17 cellular contexts compared by ENCODE assay signal in genomic region chr20:35116258-35116657, GRCh38. TPM values are rescaled to one million over a fixed set of nuclear protein-coding genes. Genes with fewer than 3 reads are reported as not detected.
DNase-seq lines count a peak whose midpoint lies in the region; ATAC-seq and TF ChIP-seq lines count a peak whose summit lies in the region.
"Had no signal": no experiment of that assay in that cellular context is flagged by ENCODE, and none has a peak within 500 bp of the region (broad histone marks: within the 10 kb centered on the region; RNA-seq: fewer than 3 reads in every experiment).

No MANE protein-coding gene starts in this region.

- H3K4me1 Mint-ChIP-seq in activated naive CD4-positive, alpha-beta T cell treated with anti-CD3 and anti-CD28 coated beads for 36 hours (ENCODE audit: low read depth): peaks cover 7% of the 10 kb centered on the region
- no peaks in the 10 kb centered on the region for H3K4me1 Mint-ChIP-seq in GM23338

- no peak overlapping the region for H3K4me2 ChIP-seq in GM23338

- H3K36me3 Mint-ChIP-seq in activated naive CD4-positive, alpha-beta T cell treated with anti-CD3 and anti-CD28 coated beads for 36 hours (ENCODE audit: low read depth): peaks cover 11% of the 10 kb centered on the region
- peaks cover 17% of the 10 kb centered on the region; the same call in 2 of the 3 replicates for H3K36me3 Mint-ChIP-seq in GM23338 (ENCODE audit: low read depth)
- peaks cover 0 to 8% of the 10 kb centered on the region in 2 donors for H3K36me3 Mint-ChIP-seq in activated naive CD4-positive, alpha-beta T cell treated with anti-CD3 and anti-CD28 coated beads, Interleukin-2, amount 50 U/mL, for 72 hours

- H3K4me3 ChIP-seq in GM23338 (no peak overlapping the region), neutrophil (ENCODE audit: low read depth in 1 of 2, low read length in 1 of 2) (no peak overlapping the region)
- H3K4me3 ChIP-seq: vagina had no signal

- CTCF ChIA-PET in activated naive CD4-positive, alpha-beta T cell treated with anti-CD3 and anti-CD28 coated beads for 36 hours (lab: Charles Lee): interaction anchor here (0.5 to 2.2 kb wide), 5 partner anchors 8 to 20 kb away, joined by 3 to 6 read pairs (median 4); no protein-coding TSS in a partner anchor

- DNase-seq in activated naive CD4-positive, alpha-beta T cell treated with anti-CD3 and anti-CD28 coated beads for 36 hours: no peak
- DNase-seq in activated naive CD4-positive, alpha-beta T cell treated with Interleukin-2 at 50 U/mL for 16 hours: no peak
- DNase-seq in GM23338 (ENCODE audit: low spot score) (no peak), posterior vena cava (ENCODE audit: low spot score) (no peak), NCI-H510A (lab: John Stamatoyannopoulos, UW) (no peak), NCI-H82 (lab: John Stamatoyannopoulos, UW) (no peak)
- DNase-seq in activated naive CD4-positive, alpha-beta T cell treated with anti-CD3 and anti-CD28 coated beads, Interleukin-2, amount 50 U/mL, for 72 hours (ENCODE audit: low spot score in 2 of 2): no peak
- DNase-seq: EL, foreskin melanocyte, H7, midbrain, MM.1S, NCI-H1930, substantia nigra had no signal

- no peaks in the 10 kb centered on the region for H3K9me3 Mint-ChIP-seq in activated naive CD4-positive, alpha-beta T cell treated with anti-CD3 and anti-CD28 coated beads for 36 hours
- H3K9me3 Mint-ChIP-seq in GM23338: no peaks in the 10 kb centered on the region
- no peaks in the 10 kb centered on the region for H3K9me3 Mint-ChIP-seq in activated naive CD4-positive, alpha-beta T cell treated with anti-CD3 and anti-CD28 coated beads, Interleukin-2, amount 50 U/mL, for 72 hours

- H3K9me3 ChIP-seq in neutrophil: no peaks in the 10 kb centered on the region
- H3K9me3 ChIP-seq: vagina had no signal

- H3K27me3 ChIP-seq in GM23338 (ENCODE audit: insufficient read depth): no peaks in the 10 kb centered on the region
- no peaks in the 10 kb centered on the region for H3K27me3 ChIP-seq in neutrophil
- H3K27me3 ChIP-seq: vagina had no signal

- H3K4me3 Mint-ChIP-seq in activated naive CD4-positive, alpha-beta T cell treated with anti-CD3 and anti-CD28 coated beads for 36 hours: no peak overlapping the region
- no peak overlapping the region for H3K4me3 Mint-ChIP-seq in GM23338

- no peaks in the 10 kb centered on the region for H4K20me1 ChIP-seq in GM23338 (replicated peaks; ENCODE audit: insufficient read depth)

- H3K4me1 ChIP-seq in GM23338 (ENCODE audit: insufficient read depth) (no peaks in the 10 kb centered on the region), neutrophil (ENCODE audit: control insufficient read depth in 1 of 2, insufficient read depth in 1 of 2, low read depth in 1 of 2, low read length in 1 of 2) (peaks cover 0 to 2% of the 10 kb centered on the region in 2 experiments)
- H3K4me1 ChIP-seq: vagina had no signal

- H3K36me3 ChIP-seq in GM23338 (ENCODE audit: insufficient read depth): peaks cover 4% of the 10 kb centered on the region
- H3K36me3 ChIP-seq in neutrophil: peaks cover 83% of the 10 kb centered on the region

- H3K9me2 ChIP-seq in GM23338 (ENCODE audit: insufficient read depth): no peaks in the 10 kb centered on the region

- no peak for ATAC-seq in GM23338
- ATAC-seq in activated naive CD4-positive, alpha-beta T cell treated with anti-CD3 and anti-CD28 coated beads, Interleukin-2, amount 50 U/mL, for 72 hours: no peak

- intact Hi-C loops in activated naive CD4-positive, alpha-beta T cell treated with anti-CD3 and anti-CD28 coated beads for 36 hours (cut with micrococcal nuclease): no loop called here
- intact Hi-C loops in posterior vena cava (cut with DNase I): no loop called here

- H3K27ac Mint-ChIP-seq in activated naive CD4-positive, alpha-beta T cell treated with anti-CD3 and anti-CD28 coated beads for 36 hours: peak overlapping the region; percentile 15
- H3K27ac Mint-ChIP-seq in GM23338: peak overlapping the region; percentile 56
- peak overlapping the region; percentile 23 to 73 for H3K27ac Mint-ChIP-seq in activated naive CD4-positive, alpha-beta T cell treated with anti-CD3 and anti-CD28 coated beads, Interleukin-2, amount 50 U/mL, for 72 hours

- no peaks in the 10 kb centered on the region for H3F3A ChIP-seq in GM23338 (replicated peaks; ENCODE audit: low read depth)

- peak overlapping the region; percentile 50; the same call in 1 of the 2 replicates for H3K27ac ChIP-seq in GM23338 (ENCODE audit: low read depth)
- H3K27ac ChIP-seq in neutrophil: peak overlapping the region; percentile 20
- H3K27ac ChIP-seq: epithelial cell of prostate, vagina had no signal

- H2AFZ ChIP-seq in GM23338: no peak overlapping the region

- no peak for TF ChIP-seq CTCF in GM23338 (conservative IDR thresholded peaks at IDR 0.05; ENCODE audit: low read depth in 2 of 2)
- TF ChIP-seq CTCF in neutrophil (IDR thresholded peaks at IDR 0.05): no peak

- H3K27me3 Mint-ChIP-seq in activated naive CD4-positive, alpha-beta T cell treated with anti-CD3 and anti-CD28 coated beads for 36 hours (ENCODE audit: low read depth): no peaks in the 10 kb centered on the region
- H3K27me3 Mint-ChIP-seq in GM23338 (ENCODE audit: insufficient read depth, low read depth, poor library complexity): peaks cover 2% of the 10 kb centered on the region

- no peaks in the 10 kb centered on the region for H3K79me2 ChIP-seq in GM23338 (replicated peaks; ENCODE audit: insufficient read depth)

TF ChIP-seq in GM23338, 12 proteins besides CTCF, POLR2A, EP300 and RAD21:
- TF ChIP-seq CREB1 (CRISPR knock-in tag; IDR thresholded peaks at IDR 0.05; ENCODE audit: low read depth) (no peak), ETS1 (IDR thresholded peaks at IDR 0.05) (no peak), NANOG (IDR thresholded peaks at IDR 0.05; ENCODE audit: borderline replicate concordance) (no peak), ZNF331 (CRISPR knock-in tag; IDR thresholded peaks at IDR 0.05; ENCODE audit: low read depth) (no peak), REST (IDR thresholded peaks at IDR 0.05; ENCODE audit: unreplicated experiment) (no peak), EZH2phosphoT487 (IDR thresholded peaks at IDR 0.05; ENCODE audit: unreplicated experiment) (no peak), ZNF114 (CRISPR knock-in tag; IDR thresholded peaks at IDR 0.05) (no peak), EZH2 (IDR thresholded peaks at IDR 0.05; ENCODE audit: low read depth, unreplicated experiment) (no peak), JUNB (IDR thresholded peaks at IDR 0.05; ENCODE audit: unreplicated experiment) (no peak), POLR2AphosphoS5 (IDR thresholded peaks at IDR 0.05; ENCODE audit: low read depth) (no peak)

RNA-seq across cellular contexts. Expression of gene TRPC4AP, which starts 23.7 kb away (rescaled TPM):
- 10 to 100 TPM; 49.6 to 51.7 TPM for total RNA-seq in activated naive CD4-positive, alpha-beta T cell treated with anti-CD3 and anti-CD28 coated beads for 36 hours
- 74.1 and 89.5 TPM in 2 replicates for total RNA-seq in GM23338 (2014; rRNA removed; shearing (Covaris generic))
- 47.5 and 48.8 TPM in 2 replicates for polyA plus RNA-seq in GM23338 (2016; fragmentation: Nextera tagmentation; extraction: Ambion mirVana)
- total RNA-seq in activated naive CD4-positive, alpha-beta T cell treated with anti-CD3 and anti-CD28 coated beads, Interleukin-2, amount 50 U/mL, for 72 hours: 10 to 100 TPM; 44.6 to 51.3 TPM
- total RNA-seq in posterior vena cava: 10 to 100 TPM; 42.6 to 48.9 TPM

RNA-seq across cellular contexts. Expression of gene EDEM2, which starts 30.9 kb away (rescaled TPM):
- 10 to 100 TPM; 15.5 to 15.8 TPM for total RNA-seq in activated naive CD4-positive, alpha-beta T cell treated with anti-CD3 and anti-CD28 coated beads for 36 hours
- 20.7 and 25.3 TPM in 2 replicates for total RNA-seq in GM23338 (2014; rRNA removed; shearing (Covaris generic))
- polyA plus RNA-seq in GM23338 (2016; fragmentation: Nextera tagmentation; extraction: Ambion mirVana): 13.9 and 14.2 TPM in 2 replicates
- total RNA-seq in activated naive CD4-positive, alpha-beta T cell treated with anti-CD3 and anti-CD28 coated beads, Interleukin-2, amount 50 U/mL, for 72 hours: 10 to 100 TPM; 12.2 to 17.1 TPM
- 10 to 100 TPM; 27.9 to 30.6 TPM for total RNA-seq in posterior vena cava

RNA-seq across cellular contexts. Expression of gene PROCR, which starts 55.6 kb away (rescaled TPM):
- total RNA-seq in activated naive CD4-positive, alpha-beta T cell treated with anti-CD3 and anti-CD28 coated beads for 36 hours: 1 to 10 TPM; 1.5 to 1.7 TPM
- total RNA-seq in GM23338 (2014; rRNA removed; shearing (Covaris generic)): 32.9 and 45.2 TPM in 2 replicates
- 36.1 and 41.5 TPM in 2 replicates for polyA plus RNA-seq in GM23338 (2016; fragmentation: Nextera tagmentation; extraction: Ambion mirVana)
- 1 to 10 TPM; 2.3 to 3.1 TPM for total RNA-seq in activated naive CD4-positive, alpha-beta T cell treated with anti-CD3 and anti-CD28 coated beads, Interleukin-2, amount 50 U/mL, for 72 hours
- total RNA-seq in posterior vena cava: 100 to 1,000 TPM; 181 to 239 TPM
